Comparison of ENCODE assay signal across 8 cellular contexts in genomic region chr12:49707812-49708147, GRCh38. TPM values are rescaled to one million over a fixed set of nuclear protein-coding genes. Genes with fewer than 3 reads are reported as not detected.
DNase-seq lines count a peak whose midpoint lies in the region; ATAC-seq, FAIRE-seq and TF ChIP-seq lines count a peak whose summit lies in the region.

No MANE protein-coding gene starts in this region.

- no peak for TF ChIP-seq CTCF in SK-N-SH (IDR thresholded peaks at IDR 0.05)
- TF ChIP-seq CTCF in OCI-LY3 (IDR thresholded peaks at IDR 0.05; ENCODE audit: low read depth, low read length), result no peak
- TF ChIP-seq CTCF in parathyroid adenoma (IDR thresholded peaks at IDR 0.05), result no peak
- no peak for TF ChIP-seq CTCF in kidney (IDR thresholded peaks at IDR 0.05; ENCODE audit: borderline replicate concordance, extremely low read depth, insufficient read depth)

- intact Hi-C loops in kidney (cut with DNase I), result loop anchor here (5.0 kb wide), 1 partner anchor 65 kb away; no protein-coding TSS in a partner anchor

- H3K79me2 ChIP-seq in SK-N-SH (ENCODE audit: insufficient read depth) (peaks cover 42% of the 10 kb centered on the region), OCI-LY3 (ENCODE audit: low read length) (peaks cover 44% of the 10 kb centered on the region), parathyroid adenoma (no peaks in the 10 kb centered on the region)

- H3K9me3 ChIP-seq in SK-N-SH (no peaks in the 10 kb centered on the region), OCI-LY3 (ENCODE audit: insufficient read depth, low read length) (no peaks in the 10 kb centered on the region), parathyroid adenoma (ENCODE audit: control insufficient read depth, low read length) (no peaks in the 10 kb centered on the region), kidney (ENCODE audit: control insufficient read depth in 1 of 2, low read length in 2 of 2) (no peaks in the 10 kb centered on the region)

- WGBS in SK-N-SH (ENCODE audit: low lambda C conversion rate), result 54% methylated on average over 11 of the region's 11 CpGs

- POLR2A ChIA-PET in SK-N-SH (lab: Yijun Ruan, JAX), result no interaction called here

- H3K27me3 ChIP-seq in SK-N-SH (ENCODE audit: insufficient read depth), result no peaks in the 10 kb centered on the region
- H3K27me3 ChIP-seq in OCI-LY3 (ENCODE audit: low read depth, low read length), result peaks cover 19% of the 10 kb centered on the region
- no peaks in the 10 kb centered on the region for H3K27me3 ChIP-seq in parathyroid adenoma (ENCODE audit: control insufficient read depth, insufficient read depth, low read length)

- H3K9ac ChIP-seq in SK-N-SH (no peak overlapping the region), OCI-LY3 (ENCODE audit: low read length) (no peak overlapping the region), parathyroid adenoma (no peak overlapping the region), kidney (ENCODE audit: low read length in 2 of 2) (peak overlapping the region in 1 of 2 donors; percentile 52)

- peaks cover 22 to 23% of the 10 kb centered on the region in 2 experiments; a peak in 3 of 4 replicates for H3K4me1 ChIP-seq in SK-N-SH (ENCODE audit: control insufficient read depth in 1 of 2, insufficient read depth in 2 of 2, low read depth in 1 of 2, low read length in 1 of 2)
- H3K4me1 ChIP-seq in OCI-LY3 (ENCODE audit: low read length), result peaks cover 29% of the 10 kb centered on the region
- peaks cover 8% of the 10 kb centered on the region for H3K4me1 ChIP-seq in parathyroid adenoma
- peaks cover 0 to 9% of the 10 kb centered on the region in 2 donors for H3K4me1 ChIP-seq in kidney (ENCODE audit: control insufficient read depth in 1 of 2, insufficient read depth in 1 of 2, low read depth in 1 of 2, low read length in 2 of 2)

- CTCF ChIA-PET in SK-N-SH (lab: Yijun Ruan, JAX), result interaction anchor here (0.6 to 22.7 kb wide), 25 partner anchors 10 to 577 kb away, joined by 3 to 590 read pairs (median 4); partner anchors contain the start of genes TMBIM6 and TUBA1B

- no peak for TF ChIP-seq RAD21 in SK-N-SH (IDR thresholded peaks at IDR 0.05; ENCODE audit: low read length)

- peak overlapping the region; percentile 73; the same call in 1 of the 2 replicates for H2AFZ ChIP-seq in SK-N-SH (ENCODE audit: low read depth)
- H2AFZ ChIP-seq in OCI-LY3 (ENCODE audit: low read depth, low read length), result peak overlapping the region; percentile 9; the same call in 1 of the 2 replicates
- peak overlapping the region; percentile 82 for H2AFZ ChIP-seq in parathyroid adenoma

- no peaks in the 10 kb centered on the region for H3K36me3 ChIP-seq in SK-N-SH (replicated peaks in 1 of 2; ENCODE audit: control insufficient read depth in 1 of 2, insufficient read depth in 2 of 2, low read length in 1 of 2)
- H3K36me3 ChIP-seq in OCI-LY3 (replicated peaks; ENCODE audit: low read depth, low read length), result peaks cover 9% of the 10 kb centered on the region
- no peaks in the 10 kb centered on the region for H3K36me3 ChIP-seq in parathyroid adenoma (ENCODE audit: control insufficient read depth, insufficient read depth, low read length)
- H3K36me3 ChIP-seq in kidney (ENCODE audit: control insufficient read depth in 1 of 2, insufficient read depth in 2 of 2, low read length in 2 of 2), result no peaks in the 10 kb centered on the region

- TF ChIP-seq EP300 in SK-N-SH (IDR thresholded peaks at IDR 0.05; ENCODE audit: borderline replicate concordance in 1 of 2, low read depth in 1 of 2, low read length in 1 of 2), result no peak

- H3K9me2 ChIP-seq in SK-N-SH, result no peaks in the 10 kb centered on the region

- H4K20me1 ChIP-seq in SK-N-SH (ENCODE audit: insufficient read depth) (peaks cover 8% of the 10 kb centered on the region), OCI-LY3 (ENCODE audit: insufficient read depth, low read length) (no peaks in the 10 kb centered on the region)

- H3K4me3 ChIP-seq in SK-N-SH (ENCODE audit: low read depth in 2 of 2, low read length in 1 of 2) (peak overlapping the region in 1 of 2 experiments; percentile 96; a peak in 1 of 4 replicates), OCI-LY3 (ENCODE audit: low read length) (peak overlapping the region; percentile 21), parathyroid adenoma (ENCODE audit: low read depth, low read length) (peak overlapping the region; percentile 61), kidney (ENCODE audit: low read length in 2 of 2) (peak overlapping the region in 1 of 2 donors; percentile 42)

- H3K27ac ChIP-seq in SK-N-SH (ENCODE audit: low read depth in 2 of 2, low read length in 1 of 2) (no peak overlapping the region), OCI-LY3 (ENCODE audit: low read length) (no peak overlapping the region), cingulate gyrus (ENCODE audit: low read depth, low read length) (peak overlapping the region; percentile 24), parathyroid adenoma (no peak overlapping the region), kidney (ENCODE audit: low read depth in 2 of 2, low read length in 2 of 2) (no peak overlapping the region)

- no peak for ATAC-seq in SK-N-SH treated with all-trans-retinoic acid at 6 μM for 48 hours

- no peak overlapping the region for H3K4me2 ChIP-seq in SK-N-SH
- H3K4me2 ChIP-seq in OCI-LY3 (ENCODE audit: low read length), result peak overlapping the region; percentile 32
- H3K4me2 ChIP-seq in parathyroid adenoma (ENCODE audit: low read length), result peak overlapping the region; percentile 47

- DNase-seq in SK-N-SH, result peak; percentile 23
- no peak for DNase-seq in kidney
- no peak for DNase-seq in GDM1 (lab: John Stamatoyannopoulos, UW)
- DNase-seq in NCI-H446 treated with DMSO at 0.1 percent for 48 hours (lab: John Stamatoyannopoulos, UW), result no peak

- peaks cover 28% of the 10 kb centered on the region for H3F3A ChIP-seq in SK-N-SH (replicated peaks; ENCODE audit: insufficient read depth)

- no peak for FAIRE-seq in kidney (lab: Jason Lieb, UNC)

TF ChIP-seq in SK-N-SH, 30 proteins besides CTCF, POLR2A, EP300 and RAD21 (continues in another document):
- TF ChIP-seq MEF2A (IDR thresholded peaks at IDR 0.05; ENCODE audit: borderline replicate concordance, low read depth) (no peak), JUND (IDR thresholded peaks at IDR 0.05) (no peak), FOXM1 (IDR thresholded peaks at IDR 0.05; ENCODE audit: low read depth) (no peak), CHD2 (IDR thresholded peaks at IDR 0.05; ENCODE audit: low read length, partially characterized antibody) (no peak), FOSL2 (IDR thresholded peaks at IDR 0.05; ENCODE audit: borderline replicate concordance, low read depth) (no peak), GABPA (IDR thresholded peaks at IDR 0.05; ENCODE audit: low read depth) (no peak), NRF1 (IDR thresholded peaks at IDR 0.05; ENCODE audit: low read depth, low read length) (no peak), TEAD4 (IDR thresholded peaks at IDR 0.05; ENCODE audit: borderline replicate concordance, insufficient read depth) (no peak), EZH2phosphoT487 (IDR thresholded peaks at IDR 0.05; ENCODE audit: borderline replicate concordance, low read depth) (no peak), RXRA (IDR thresholded peaks at IDR 0.05; ENCODE audit: borderline replicate concordance, low read depth) (no peak), RCOR1 (IDR thresholded peaks at IDR 0.05; ENCODE audit: low read length) (no peak), IRF3 (IDR thresholded peaks at IDR 0.05; ENCODE audit: low read depth, low read length) (no peak)

TF ChIP-seq in SK-N-SH treated with all-trans-retinoic acid at 6 μM for 48 hours, 23 proteins besides CTCF, POLR2A, EP300 and RAD21:
- TF ChIP-seq CSDC2 (CRISPR knock-in tag; IDR thresholded peaks at IDR 0.05) (no peak), ESRRG (CRISPR knock-in tag; IDR thresholded peaks at IDR 0.05) (no peak), TCF4 (CRISPR knock-in tag; IDR thresholded peaks at IDR 0.05; ENCODE audit: borderline replicate concordance) (no peak), ZC3H10 (CRISPR knock-in tag; IDR thresholded peaks at IDR 0.05) (no peak), ZNF565 (CRISPR knock-in tag; conservative IDR thresholded peaks at IDR 0.05; ENCODE audit: low read depth) (no peak), ZFP3 (CRISPR knock-in tag; IDR thresholded peaks at IDR 0.05) (no peak), ZNF70 (CRISPR knock-in tag; IDR thresholded peaks at IDR 0.05) (no peak)

RNA-seq across cellular contexts. Expression of gene FMNL3, which starts 0.6 kb away (rescaled TPM):
- polyA plus RNA-seq in SK-N-SH (2012; rRNA removed) (10.2 and 13.1 TPM in 2 replicates), kidney (ENCODE audit: insufficient read depth, low read depth, low replicate concordance) (6.3 TPM)
- 6.6 and 8.8 TPM in 2 replicates for polyA plus RNA-seq in SK-N-SH (2012; cell fraction: cytosol; rRNA removed)
- polyA plus RNA-seq in SK-N-SH (2012; cell fraction: nucleus; rRNA removed), result 19.5 and 24.9 TPM in 2 replicates
- total RNA-seq in kidney, result 25.6 TPM

RNA-seq across cellular contexts. Expression of gene TMBIM6, which starts 33.6 kb away (rescaled TPM):
- polyA plus RNA-seq in SK-N-SH (2012; rRNA removed) (290 and 360 TPM in 2 replicates), kidney (ENCODE audit: insufficient read depth, low read depth, low replicate concordance) (644 TPM)
- polyA plus RNA-seq in SK-N-SH (2012; cell fraction: cytosol; rRNA removed), result 355 TPM in 2 replicates
- polyA plus RNA-seq in SK-N-SH (2012; cell fraction: nucleus; rRNA removed), result 242 and 304 TPM in 2 replicates
- total RNA-seq in kidney, result 724 TPM

Comparison
In these comparisons a context has a peak if more than half of its experiments do, and no peak if none do; other contexts are left out.
1. H2AFZ ChIP-seq: peak in every context shown above with its lines; median percentile 82 in parathyroid adenoma; 73 in SK-N-SH; 9 in OCI-LY3.